12 cellular contexts compared by ENCODE assay signal in genomic region chr7:55308186-55308929, GRCh38. TPM values are rescaled to one million over a fixed set of nuclear protein-coding genes. Genes with fewer than 3 reads are reported as not detected.
DNase-seq lines count a peak whose midpoint lies in the region; ATAC-seq and TF ChIP-seq lines count a peak whose summit lies in the region.
"Had no signal": no experiment of that assay in that cellular context is flagged by ENCODE, and none has a peak within 500 bp of the region (broad histone marks: within the 10 kb centered on the region; RNA-seq: fewer than 3 reads in every experiment).

No MANE protein-coding gene starts in this region.

- no peak overlapping the region for H2BK12ac ChIP-seq in neuronal stem cell (ENCODE audit: low read length)

- H2BK120ac ChIP-seq in neuronal stem cell (ENCODE audit: low read depth, low read length), result no peak overlapping the region

- no peak overlapping the region for H2AFZ ChIP-seq in neuronal stem cell (ENCODE audit: low read length)

- no peak overlapping the region for H2BK15ac ChIP-seq in neuronal stem cell (ENCODE audit: low read length)

- no peak overlapping the region for H3K4me3 ChIP-seq in heart right ventricle
- H3K4me3 ChIP-seq in neuronal stem cell (ENCODE audit: low read length in 2 of 2), result no peak overlapping the region
- no peak overlapping the region for H3K4me3 ChIP-seq in breast epithelium
- H3K4me3 ChIP-seq: colonic mucosa had no signal

- no peak overlapping the region for H3K4ac ChIP-seq in neuronal stem cell (ENCODE audit: low read length)

- H4K8ac ChIP-seq in neuronal stem cell (ENCODE audit: low read depth, low read length), result no peak overlapping the region

- H2AK5ac ChIP-seq in neuronal stem cell (ENCODE audit: low read depth, low read length), result no peak overlapping the region

- H3K4me1 ChIP-seq in heart right ventricle, result peaks cover 0 to 36% (median 16%) of the 10 kb centered on the region in 9 donors
- no peaks in the 10 kb centered on the region for H3K4me1 ChIP-seq in neuronal stem cell (ENCODE audit: control insufficient read depth in 2 of 2, insufficient read depth in 1 of 2, low read depth in 1 of 2, low read length in 2 of 2)
- no peaks in the 10 kb centered on the region for H3K4me1 ChIP-seq in breast epithelium
- H3K4me1 ChIP-seq: colonic mucosa had no signal

- H3K27ac ChIP-seq in heart right ventricle, result peak overlapping the region in 6 of 10 donors; percentile 19 to 74 (median 35)
- H3K27ac ChIP-seq in neuronal stem cell (replicated peaks; ENCODE audit: low read length), result no peak overlapping the region
- H3K27ac ChIP-seq in breast epithelium, result no peak overlapping the region
- H3K27ac ChIP-seq: colonic mucosa had no signal

- H3K4me2 ChIP-seq in neuronal stem cell (ENCODE audit: insufficient read depth, low read length, poor library complexity, severe bottlenecking), result no peak overlapping the region

- peak; percentile 1 for ATAC-seq in GM21390 (IDR thresholded peaks at IDR 0.05; ENCODE audit: unreplicated experiment)
- peak; percentile 94 for ATAC-seq in SK-N-SH treated with all-trans-retinoic acid at 6 μM for 48 hours
- ATAC-seq in heart right ventricle, result peak; percentile 59 to 89 (median 74)
- ATAC-seq in GM18858 (IDR thresholded peaks at IDR 0.05; ENCODE audit: unreplicated experiment), result no peak
- ATAC-seq: HCT116, left colon had no signal

- no peaks in the 10 kb centered on the region for H3K9me3 ChIP-seq in heart right ventricle
- H3K9me3 ChIP-seq in neuronal stem cell (replicated peaks in 1 of 2; ENCODE audit: control insufficient read depth in 2 of 2, insufficient read depth in 1 of 2, low read depth in 1 of 2, low read length in 2 of 2), result peaks cover 0 to 3% of the 10 kb centered on the region in 2 donors
- H3K9me3 ChIP-seq in breast epithelium, result no peaks in the 10 kb centered on the region
- H3K9me3 ChIP-seq: colonic mucosa had no signal

- no peaks in the 10 kb centered on the region for H3K36me3 ChIP-seq in heart right ventricle
- no peaks in the 10 kb centered on the region for H3K36me3 ChIP-seq in neuronal stem cell (replicated peaks in 1 of 2; ENCODE audit: control insufficient read depth in 2 of 2, insufficient read depth in 2 of 2, low read length in 2 of 2)
- H3K36me3 ChIP-seq in breast epithelium, result no peaks in the 10 kb centered on the region
- H3K36me3 ChIP-seq: colonic mucosa had no signal

- H3K9ac ChIP-seq in neuronal stem cell (ENCODE audit: low read depth, low read length, poor library complexity), result no peak overlapping the region

- no peak overlapping the region for H3K14ac ChIP-seq in neuronal stem cell (ENCODE audit: low read length)

- H3K23ac ChIP-seq in neuronal stem cell (ENCODE audit: low read depth, low read length, poor library complexity), result no peak overlapping the region

- H3K18ac ChIP-seq in neuronal stem cell (ENCODE audit: low read length), result no peak overlapping the region

- peak; percentile 83 for DNase-seq in AG08396 (ENCODE audit: low spot score)
- peak in 1 of 2 donors; percentile 20 for DNase-seq in heart right ventricle
- no peak for DNase-seq in neuronal stem cell (ENCODE audit: low spot score)
- DNase-seq in GOT3 (lab: John Stamatoyannopoulos, UW), result no peak
- no peak for DNase-seq in breast epithelium (ENCODE audit: low spot score in 2 of 2)
- DNase-seq: colonic mucosa, DMS153 had no signal

- no peak for TF ChIP-seq CTCF in heart right ventricle (IDR thresholded peaks at IDR 0.05)
- TF ChIP-seq CTCF in breast epithelium (IDR thresholded peaks at IDR 0.05), result no peak

- intact Hi-C loops in heart right ventricle (cut with DNase I), result loop anchor here in 1 of 10 donors (10.0 kb wide), 1 partner anchor 56 kb away; the partner anchor contains the start of gene LANCL2
- intact Hi-C loops in breast epithelium (cut with DNase I; ENCODE audit: low total_unique reads), result no loop called here

- no peaks in the 10 kb centered on the region for H3K79me1 ChIP-seq in neuronal stem cell (ENCODE audit: low read depth, low read length)

- no peaks in the 10 kb centered on the region for H3K27me3 ChIP-seq in heart right ventricle
- no peaks in the 10 kb centered on the region for H3K27me3 ChIP-seq in neuronal stem cell (ENCODE audit: control insufficient read depth in 3 of 3, insufficient read depth in 3 of 3, low read depth in 1 of 3, low read length in 3 of 3)
- no peaks in the 10 kb centered on the region for H3K27me3 ChIP-seq in breast epithelium
- H3K27me3 ChIP-seq: colonic mucosa had no signal

- H4K91ac ChIP-seq in neuronal stem cell (ENCODE audit: low read depth, low read length, poor library complexity), result no peak overlapping the region

- WGBS in heart right ventricle, 2 donors, result 21 to 36% methylated on average over 3 of the region's 3 CpGs
- WGBS in neuronal stem cell (ENCODE audit: extremely low coverage in 2 of 2, insufficient read length in 2 of 2, insufficient replicate concordance in 1 of 2), 2 donors, result no CpG with 5 or more reads among the region's 3 CpGs

- no peak overlapping the region for H2BK5ac ChIP-seq in neuronal stem cell (ENCODE audit: low read length)

- TF ChIP-seq POLR2A in breast epithelium (IDR thresholded peaks at IDR 0.05), result no peak

TF ChIP-seq in SK-N-SH treated with all-trans-retinoic acid at 6 μM for 48 hours, 23 proteins besides CTCF, POLR2A, EP300 and RAD21:
- no peak for TF ChIP-seq SNAI2 (CRISPR knock-in tag; IDR thresholded peaks at IDR 0.05)
- TF ChIP-seq TSHZ2 (CRISPR knock-in tag; IDR thresholded peaks at IDR 0.05), result no peak
- peak; percentile 30; the same call in 1 of the 2 replicates for TF ChIP-seq CREB5 (CRISPR knock-in tag; IDR thresholded peaks at IDR 0.05; ENCODE audit: low read depth)
- TF ChIP-seq GLIS3 (CRISPR knock-in tag; IDR thresholded peaks at IDR 0.05), result 0 out of 2 replicates have a peak, but pooled peaks have one; percentile 26
- peak; percentile 92 for TF ChIP-seq ISL1 (CRISPR knock-in tag; IDR thresholded peaks at IDR 0.05)
- peak; percentile 45; the same call in 1 of the 2 replicates for TF ChIP-seq CSDC2 (CRISPR knock-in tag; IDR thresholded peaks at IDR 0.05)

RNA-seq across cellular contexts. Expression of gene LANCL2, which starts 56.8 kb away (rescaled TPM):
- 10 to 100 TPM in 3 of 10 donors, 1 to 10 TPM in 7; 5.4 to 11.1 (median 8.9) TPM for total RNA-seq in heart right ventricle
- 1 to 10 TPM; 3.1 to 5.5 TPM for polyA plus RNA-seq in heart right ventricle
- 4.8 TPM for polyA plus RNA-seq in neuronal stem cell (2013, experiment 1 of 2)
- polyA plus RNA-seq in neuronal stem cell (2013, experiment 2 of 2), result 5.3 TPM
- 10 to 100 TPM; 11.8 to 22.4 (median 20.2) TPM for total RNA-seq in breast epithelium

Comparison
In these comparisons a context has a peak if more than half of its experiments do, and no peak if none do; other contexts are left out.
1. H3K27ac ChIP-seq: peak in heart right ventricle (6 of 10); none in neuronal stem cell (single experiment) and breast epithelium (0 of 2).